ENCODE assay signal across 1 cellular context in genomic region chr2:123771928-123772632, GRCh38.
TF ChIP-seq lines count a peak whose summit lies in the region.

No MANE protein-coding gene starts in this region.

TF ChIP-seq in GM23338, 12 proteins besides CTCF, POLR2A, EP300 and RAD21 (continued from another document):
- TF ChIP-seq ZNF462 (CRISPR knock-in tag; IDR thresholded peaks at IDR 0.05) (no peak), ZNF331 (CRISPR knock-in tag; IDR thresholded peaks at IDR 0.05; ENCODE audit: low read depth) (no peak), NANOG (IDR thresholded peaks at IDR 0.05; ENCODE audit: borderline replicate concordance) (no peak), EZH2 (IDR thresholded peaks at IDR 0.05; ENCODE audit: low read depth, unreplicated experiment) (no peak), JUNB (IDR thresholded peaks at IDR 0.05; ENCODE audit: unreplicated experiment) (no peak), ZNF114 (CRISPR knock-in tag; IDR thresholded peaks at IDR 0.05) (no peak), ETS1 (IDR thresholded peaks at IDR 0.05) (no peak), EZH2phosphoT487 (IDR thresholded peaks at IDR 0.05; ENCODE audit: unreplicated experiment) (no peak), POLR2AphosphoS5 (IDR thresholded peaks at IDR 0.05; ENCODE audit: low read depth) (no peak)
- TF ChIP-seq, protein P1, sequence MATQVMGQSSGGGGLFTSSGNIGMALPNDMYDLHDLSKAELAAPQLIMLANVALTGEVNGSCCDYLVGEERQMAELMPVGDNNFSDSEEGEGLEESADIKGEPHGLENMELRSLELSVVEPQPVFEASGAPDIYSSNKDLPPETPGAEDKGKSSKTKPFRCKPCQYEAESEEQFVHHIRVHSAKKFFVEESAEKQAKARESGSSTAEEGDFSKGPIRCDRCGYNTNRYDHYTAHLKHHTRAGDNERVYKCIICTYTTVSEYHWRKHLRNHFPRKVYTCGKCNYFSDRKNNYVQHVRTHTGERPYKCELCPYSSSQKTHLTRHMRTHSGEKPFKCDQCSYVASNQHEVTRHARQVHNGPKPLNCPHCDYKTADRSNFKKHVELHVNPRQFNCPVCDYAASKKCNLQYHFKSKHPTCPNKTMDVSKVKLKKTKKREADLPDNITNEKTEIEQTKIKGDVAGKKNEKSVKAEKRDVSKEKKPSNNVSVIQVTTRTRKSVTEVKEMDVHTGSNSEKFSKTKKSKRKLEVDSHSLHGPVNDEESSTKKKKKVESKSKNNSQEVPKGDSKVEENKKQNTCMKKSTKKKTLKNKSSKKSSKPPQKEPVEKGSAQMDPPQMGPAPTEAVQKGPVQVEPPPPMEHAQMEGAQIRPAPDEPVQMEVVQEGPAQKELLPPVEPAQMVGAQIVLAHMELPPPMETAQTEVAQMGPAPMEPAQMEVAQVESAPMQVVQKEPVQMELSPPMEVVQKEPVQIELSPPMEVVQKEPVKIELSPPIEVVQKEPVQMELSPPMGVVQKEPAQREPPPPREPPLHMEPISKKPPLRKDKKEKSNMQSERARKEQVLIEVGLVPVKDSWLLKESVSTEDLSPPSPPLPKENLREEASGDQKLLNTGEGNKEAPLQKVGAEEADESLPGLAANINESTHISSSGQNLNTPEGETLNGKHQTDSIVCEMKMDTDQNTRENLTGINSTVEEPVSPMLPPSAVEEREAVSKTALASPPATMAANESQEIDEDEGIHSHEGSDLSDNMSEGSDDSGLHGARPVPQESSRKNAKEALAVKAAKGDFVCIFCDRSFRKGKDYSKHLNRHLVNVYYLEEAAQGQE (IDR thresholded peaks at IDR 0.05; ENCODE audit: unreplicated experiment) = no peak
TF ChIP-seq in GM23338: peak in this region for 0.
